ENCODE assay signal across 34 cellular contexts in the genomic region with DNA sequence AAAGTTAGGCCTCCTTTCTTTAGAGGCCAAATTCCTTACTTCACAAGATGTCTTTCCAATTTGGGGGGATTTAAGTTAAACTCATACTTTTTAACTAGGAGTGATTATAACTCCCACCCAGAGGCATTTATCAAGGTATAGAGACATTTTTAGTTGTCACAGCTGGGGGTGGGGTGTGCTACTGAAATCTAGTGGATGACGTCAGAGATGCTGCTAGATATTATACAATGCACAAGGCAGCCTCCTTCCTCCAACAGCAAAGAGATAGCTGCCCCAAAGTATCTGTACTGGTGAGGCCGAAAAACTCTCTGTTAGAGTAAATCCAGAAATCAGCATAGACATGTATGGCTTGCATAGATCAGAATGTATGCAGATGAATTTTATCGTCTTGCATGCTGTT.
"Had no signal": no experiment of that assay in that cellular context is flagged by ENCODE, and none has a peak within 500 bp of the region (broad histone marks: within the 10 kb centered on the region; RNA-seq: fewer than 3 reads in every experiment).

No MANE protein-coding gene starts in this region.

- DNase-seq: activated effector memory CD4-positive, alpha-beta T cell treated with anti-CD3 and anti-CD28 coated beads, Interleukin-2, amount 50 U/mL, for 16 hours; activated effector memory CD4-positive, alpha-beta T cell treated with Interleukin-2 at 50 U/mL for 16 hours; activated gamma-delta T cell; activated gamma-delta T cell treated with Interleukin-2 at 50 U/mL for 16 hours; activated naive CD4-positive, alpha-beta T cell; activated naive CD4-positive, alpha-beta T cell treated with anti-CD3 and anti-CD28 coated beads for 36 hours; activated naive CD4-positive, alpha-beta T cell treated with anti-CD3 and anti-CD28 coated beads, Interleukin-2, amount 10 ng/mL, durations not matched to agents 7 days and 5 days; activated naive CD4-positive, alpha-beta T cell treated with anti-CD3 and anti-CD28 coated beads, Interleukin-2, amount 50 U/mL, for 16 hours; activated naive CD4-positive, alpha-beta T cell treated with Interleukin-2 at 50 U/mL for 16 hours; activated naive CD8-positive, alpha-beta T cell treated with anti-CD3 and anti-CD28 coated beads for 36 hours; activated naive CD8-positive, alpha-beta T cell treated with anti-CD3 and anti-CD28 coated beads, Interleukin-2, amount 10 ng/mL, durations not matched to agents 7 days and 5 days; activated naive CD8-positive, alpha-beta T cell treated with anti-CD3 and anti-CD28 coated beads, Interleukin-2, amount 50 U/mL, for 24 hours; activated T-cell treated with anti-CD3 and anti-CD28 coated beads, Interleukin-2, amount 50 U/mL, for 1 hour; activated T-cell treated with anti-CD3 and anti-CD28 coated beads, Interleukin-2, amount 50 U/mL, for 24 hours; activated T-cell treated with anti-CD3 and anti-CD28 coated beads, Interleukin-2, amount 50 U/mL, for 4 hours; activated T-cell treated with anti-CD3 and anti-CD28 coated beads, Interleukin-2, amount 50 U/mL, for 48 hours; activated T-cell treated with anti-CD3 and anti-CD28 coated beads, Interleukin-2, amount 50 U/mL, for 72 hours; adrenal gland; amniotic stem cell; amygdala; anterior cingulate cortex; aorta; body of pancreas; brain microvascular endothelial cell; caudate nucleus; central memory CD4-positive, alpha-beta T cell; cerebellar nuclear complex had no signal

- H3K27me3 ChIP-seq: adrenal gland, ascending aorta, body of pancreas, brain microvascular endothelial cell, breast epithelium, cardiac muscle cell had no signal

- H3K4me1 ChIP-seq: adrenal gland, ascending aorta, body of pancreas, breast epithelium had no signal

- H3K27ac ChIP-seq: adrenal gland, ascending aorta, body of pancreas, brain microvascular endothelial cell, breast epithelium, cardiac muscle cell had no signal

- H3K4me3 ChIP-seq: adrenal gland, ascending aorta, body of pancreas, breast epithelium, cardiac muscle cell had no signal

- FAIRE-seq: astrocyte, bronchial epithelial cell had no signal

- ATAC-seq: activated naive CD4-positive, alpha-beta T cell treated with anti-CD3 and anti-CD28 coated beads, Interleukin-2, amount 50 U/mL, for 72 hours; activated naive CD8-positive, alpha-beta T cell treated with anti-CD3 and anti-CD28 coated beads, Interleukin-2, amount 50 U/mL, for 24 hours; activated T-cell treated with anti-CD3 and anti-CD28 coated beads, Interleukin-2, amount 50 U/mL, for 4 hours; activated T-cell treated with anti-CD3 and anti-CD28 coated beads, Interleukin-2, amount 50 U/mL, for 72 hours; activated T-helper 17 cell treated with anti-CD3 and anti-CD28 coated beads, Interleukin-2, amount 50 U/mL, for 72 hours; body of pancreas had no signal

- H3K36me3 ChIP-seq: adrenal gland, ascending aorta, brain microvascular endothelial cell, breast epithelium, cardiac muscle cell had no signal

- H3K9me3 ChIP-seq: adrenal gland had no signal
